9 cellular contexts compared by ENCODE assay signal in the genomic region with DNA sequence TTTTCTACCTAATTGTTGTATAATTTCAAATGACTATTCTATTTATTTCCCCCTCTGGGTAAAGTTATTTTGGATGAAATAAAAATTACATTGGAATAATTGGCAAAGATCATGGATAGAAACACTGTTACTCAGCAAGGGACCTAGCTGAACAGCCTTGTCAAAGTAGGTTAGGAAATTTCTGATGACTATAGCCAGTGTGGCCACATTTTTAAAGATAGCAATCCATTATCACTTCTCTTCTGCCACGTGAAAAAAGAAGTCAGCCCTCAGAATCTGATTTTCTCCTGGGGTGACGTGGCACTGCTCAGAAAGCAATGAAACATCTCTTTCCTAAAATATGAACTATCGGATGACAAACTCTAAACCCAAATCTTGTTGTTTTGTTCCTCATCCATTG.
"Had no signal": no experiment of that assay in that cellular context is flagged by ENCODE, and none has a peak within 500 bp of the region (broad histone marks: within the 10 kb centered on the region; RNA-seq: fewer than 3 reads in every experiment).

No MANE protein-coding gene starts in this region.

- H2AFZ ChIP-seq: GM23338 had no signal

- DNase-seq: H9, HCEC 1CT, IMR-90, KG1 had no signal

- FAIRE-seq: H1, H54, K562 had no signal

- H3K4me3 ChIP-seq: GM23338, K562 had no signal

- ATAC-seq: GM23338, K562 had no signal

- H3K27ac ChIP-seq: HL-60 had no signal

- H3K4me2 ChIP-seq: GM23338 had no signal
